ENCODE assay signal across 1 cellular context in genomic region chr1:182625716-182626504, GRCh38.
A peak's percentile ranks its signal among the peaks of the same experiment; 100 is the strongest.
TF ChIP-seq lines count a peak whose summit lies in the region.

No MANE protein-coding gene starts in this region.

TF ChIP-seq in HCT116, 20 proteins besides CTCF, POLR2A, EP300 and RAD21 (continued from another document):
- TF ChIP-seq ZBTB33 (IDR thresholded peaks at IDR 0.05; ENCODE audit: extremely low read depth, insufficient replicate concordance, low read length), result no peak
- TF ChIP-seq JUND (IDR thresholded peaks at IDR 0.05), result peak; percentile 26; the same call in 1 of the 2 replicates
- no peak for TF ChIP-seq ATF3 (IDR thresholded peaks at IDR 0.05)
- peak; percentile 25; the same call in 1 of the 2 replicates for TF ChIP-seq FOSL1 (IDR thresholded peaks at IDR 0.05; ENCODE audit: low read depth)
